In genomic region chr10:60572511-60573194, GRCh38 we compare ENCODE assay signal across 9 cellular contexts.
DNase-seq lines count a peak whose midpoint lies in the region; ATAC-seq, FAIRE-seq and TF ChIP-seq lines count a peak whose summit lies in the region.
"Had no signal": no experiment of that assay in that cellular context is flagged by ENCODE, and none has a peak within 500 bp of the region (broad histone marks: within the 10 kb centered on the region; RNA-seq: fewer than 3 reads in every experiment).

No MANE protein-coding gene starts in this region.

- peak overlapping the region; percentile 84 for H3K9ac ChIP-seq in astrocyte (ENCODE audit: low read length)
- H3K9ac ChIP-seq: BLaER1 had no signal

- no peaks in the 10 kb centered on the region for H3K36me3 Mint-ChIP-seq in astrocyte (ENCODE audit: low read depth, unreplicated experiment)

- ATAC-seq in GM18868 (IDR thresholded peaks at IDR 0.05; ENCODE audit: unreplicated experiment) = no peak
- no peak for ATAC-seq in GM21529 (IDR thresholded peaks at IDR 0.05; ENCODE audit: unreplicated experiment)

- H3K36me3 ChIP-seq in astrocyte (ENCODE audit: insufficient read depth, low read length) = no peaks in the 10 kb centered on the region
- H3K36me3 ChIP-seq: BLaER1 had no signal

- no peak for TF ChIP-seq CTCF in astrocyte (IDR thresholded peaks at IDR 0.05; ENCODE audit: insufficient read depth, low read depth, low read length)

- H3K27me3 ChIP-seq in astrocyte (ENCODE audit: insufficient read depth, low read length) = no peaks in the 10 kb centered on the region
- H3K27me3 ChIP-seq: BLaER1 had no signal

- H2AFZ ChIP-seq in astrocyte (ENCODE audit: low read depth, low read length) = peak overlapping the region; percentile 79

- H3K4me3 Mint-ChIP-seq in astrocyte (ENCODE audit: unreplicated experiment) = peak overlapping the region; percentile 89

- peak overlapping the region; percentile 92 for H3K4me2 ChIP-seq in astrocyte (ENCODE audit: low read length)
- H3K4me2 ChIP-seq: BLaER1 had no signal

- FAIRE-seq in astrocyte (lab: Jason Lieb, UNC) = no peak

- peak overlapping the region; percentile 79 for H3K4me3 ChIP-seq in astrocyte (ENCODE audit: insufficient read depth, low read depth, low read length)
- H3K4me3 ChIP-seq: BLaER1 had no signal

- H4K20me1 ChIP-seq in astrocyte (ENCODE audit: insufficient read depth, low read length) = no peaks in the 10 kb centered on the region
- H4K20me1 ChIP-seq: BLaER1 had no signal

- no peaks in the 10 kb centered on the region for H3K27me3 Mint-ChIP-seq in astrocyte (ENCODE audit: low read depth, unreplicated experiment)

- peak overlapping the region; percentile 64 for H3K27ac Mint-ChIP-seq in astrocyte (ENCODE audit: unreplicated experiment)

- peaks cover 15% of the 10 kb centered on the region for H3K4me1 Mint-ChIP-seq in astrocyte (ENCODE audit: low read depth, unreplicated experiment)

- H3K9me3 Mint-ChIP-seq in astrocyte (ENCODE audit: unreplicated experiment) = peaks cover 5% of the 10 kb centered on the region

- peaks cover 24% of the 10 kb centered on the region for H3K79me2 ChIP-seq in astrocyte (ENCODE audit: insufficient read depth, low read length)

- peaks cover 4% of the 10 kb centered on the region for H3K4me1 ChIP-seq in astrocyte (ENCODE audit: insufficient read depth, low read length)

- H3K27ac ChIP-seq in astrocyte (ENCODE audit: low read depth, low read length) = peak overlapping the region; percentile 55
- H3K27ac ChIP-seq: BLaER1 had no signal

- peak; percentile 8 for DNase-seq in NCI-H82 (lab: John Stamatoyannopoulos, UW)
- no peak for DNase-seq in NCI-H82 treated with DMSO at 0.1 percent for 48 hours (lab: John Stamatoyannopoulos, UW; ENCODE audit: unreplicated experiment)
- DNase-seq in NCI-H460 (ENCODE audit: extremely low read depth, low read depth) = peak; percentile 26
- peak; percentile 83 for DNase-seq in astrocyte (ENCODE audit: low read depth)
- DNase-seq in hypothalamus (lab: John Stamatoyannopoulos, UW) = peak in 32 of 51 donors; percentile 0 to 79 (median 28)
- DNase-seq in putamen (ENCODE audit: low spot score) = peak; percentile 80

- no peaks in the 10 kb centered on the region for H3K9me3 ChIP-seq in astrocyte (ENCODE audit: insufficient read depth, low read depth, low read length)
